Comparison of ENCODE assay signal across 18 cellular contexts in the genomic region with DNA sequence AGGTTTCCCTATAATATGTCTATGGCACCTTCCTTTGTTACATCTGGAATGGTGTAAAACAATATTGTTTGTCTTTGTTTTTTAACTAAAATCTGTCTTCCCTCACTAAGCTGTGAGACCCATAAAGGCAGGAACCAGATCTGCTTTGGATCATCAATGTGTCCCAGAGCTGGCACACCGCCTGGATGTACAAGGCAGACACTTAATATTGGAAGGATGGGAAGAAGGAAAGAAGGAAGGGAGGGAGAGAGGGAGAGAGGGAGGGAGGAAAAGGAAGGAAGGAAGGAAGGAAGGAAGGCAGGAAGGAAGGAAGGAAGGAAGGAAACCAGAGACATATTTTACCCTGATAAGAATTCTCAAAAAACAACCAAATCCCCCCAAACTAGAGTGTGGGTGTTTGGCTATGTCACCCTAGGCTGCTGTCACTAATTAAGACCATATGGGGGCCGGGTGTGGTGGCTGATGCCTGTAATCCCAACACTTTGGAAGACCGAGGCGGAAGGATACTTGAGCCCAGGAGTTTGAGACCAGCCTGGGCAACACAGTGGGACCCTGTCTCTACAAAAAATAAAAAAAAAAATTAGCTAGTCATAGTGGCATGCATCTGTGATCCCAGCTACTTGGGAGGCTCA.
"Had no signal": no experiment of that assay in that cellular context is flagged by ENCODE, and none has a peak within 500 bp of the region (broad histone marks: within the 10 kb centered on the region; RNA-seq: fewer than 3 reads in every experiment).

No MANE protein-coding gene starts in this region.

- H3K27ac ChIP-seq: brain microvascular endothelial cell had no signal

- ATAC-seq: heart right ventricle; left lung; stimulated activated naive CD8-positive, alpha-beta T cell treated with anti-CD3 and anti-CD28 coated beads, Interleukin-15, Interleukin-2, amounts not matched to agents 100 U/mL and 50 U/mL, for 24 hours; upper lobe of right lung had no signal

- H3K27me3 ChIP-seq: brain microvascular endothelial cell, esophagus muscularis mucosa, heart right ventricle, left lung, upper lobe of right lung had no signal

- DNase-seq: activated CD4-positive, alpha-beta memory T cell treated with anti-CD3 and anti-CD28 coated beads for 36 hours; activated CD4-positive, CD25-positive, alpha-beta regulatory T cell treated with anti-CD3 and anti-CD28 coated beads, Interleukin-2, amount 50 U/mL, for 72 hours; activated gamma-delta T cell treated with Interleukin-2 at 50 U/mL for 16 hours; activated naive CD8-positive, alpha-beta T cell treated with anti-CD3 and anti-CD28 coated beads for 36 hours; activated T-cell treated with anti-CD3 and anti-CD28 coated beads, Interleukin-2, amount 50 U/mL, for 48 hours; brain microvascular endothelial cell; cerebellar nuclear complex; heart right ventricle; islet precursor cell; left lung; mesendoderm; nephron progenitor cell; stimulated activated CD4-positive, alpha-beta T cell treated with anti-CD3 and anti-CD28 coated beads, Interleukin-4, amount 100 ng/mL, for 1 hour; stimulated activated CD8-positive, alpha-beta memory T cell treated with anti-CD3 and anti-CD28 coated beads, Interleukin-4, amount 100 ng/mL, for 48 hours; stimulated activated naive CD8-positive, alpha-beta T cell treated with anti-CD3 and anti-CD28 coated beads, Interleukin-15, Interleukin-2, amounts not matched to agents 100 U/mL and 50 U/mL, for 24 hours; T-helper 2 cell; upper lobe of right lung had no signal

- H3K9me3 ChIP-seq: esophagus muscularis mucosa, heart right ventricle, left lung, upper lobe of right lung had no signal

- H3K4me3 ChIP-seq: esophagus muscularis mucosa, heart right ventricle, left lung, upper lobe of right lung had no signal
